8 cellular contexts compared by ENCODE assay signal in the genomic region with DNA sequence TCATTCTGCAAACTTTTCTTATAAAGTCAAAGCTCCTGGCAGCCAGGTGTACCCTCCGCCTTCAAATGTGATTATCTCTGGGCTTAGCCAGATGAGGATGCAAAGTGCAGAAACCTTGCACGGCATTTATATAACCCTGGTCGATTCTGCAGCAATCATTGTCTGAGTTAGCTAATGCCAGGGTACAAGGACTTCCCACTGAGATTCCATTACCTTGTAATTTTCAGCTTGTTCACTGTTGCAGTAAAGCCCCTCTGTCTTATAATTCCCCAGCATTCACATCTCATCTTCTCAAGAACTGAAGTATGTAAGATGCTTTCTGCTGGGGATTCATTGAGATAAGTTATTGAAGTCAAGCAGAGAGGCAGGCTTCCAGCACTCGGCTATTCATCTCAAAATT.
"Had no signal": no experiment of that assay in that cellular context is flagged by ENCODE, and none has a peak within 500 bp of the region (broad histone marks: within the 10 kb centered on the region; RNA-seq: fewer than 3 reads in every experiment).

No MANE protein-coding gene starts in this region.

- ATAC-seq: HepG2, K562 had no signal

- H3K27ac ChIP-seq: HL-60, KMS-11 had no signal

- H3K9ac ChIP-seq: KMS-11 had no signal

- H3K4me3 ChIP-seq: K562 had no signal

- H3K4me2 ChIP-seq: KMS-11 had no signal

- DNase-seq: IMR-90, KBM-7, KG1 had no signal

- FAIRE-seq: HepG2, HTR-8/SVneo, K562 had no signal
